Comparison of ENCODE assay signal across 17 cellular contexts in genomic region chr7:157372300-157373232, GRCh38. TPM values are rescaled to one million over a fixed set of nuclear protein-coding genes. Genes with fewer than 3 reads are reported as not detected.
DNase-seq lines count a peak whose midpoint lies in the region; ATAC-seq and TF ChIP-seq lines count a peak whose summit lies in the region.
"Had no signal": no experiment of that assay in that cellular context is flagged by ENCODE, and none has a peak within 500 bp of the region (broad histone marks: within the 10 kb centered on the region; RNA-seq: fewer than 3 reads in every experiment).

No MANE protein-coding gene starts in this region.

- H3K27me3 Mint-ChIP-seq in CD4-positive, CD25-positive, alpha-beta regulatory T cell = no peaks in the 10 kb centered on the region
- peaks cover 0 to 1% of the 10 kb centered on the region in 2 donors for H3K27me3 Mint-ChIP-seq in CD8-positive, alpha-beta memory T cell
- H3K27me3 Mint-ChIP-seq in WTC11 (ENCODE audit: low read depth) = no peaks in the 10 kb centered on the region
- H3K27me3 Mint-ChIP-seq in mesothelial cell of epicardium (ENCODE audit: low read depth) = no peaks in the 10 kb centered on the region
- H3K27me3 Mint-ChIP-seq: B cell had no signal

- TF ChIP-seq CTCF in WTC11 (IDR thresholded peaks at IDR 0.05) (no peak), mucosa of descending colon (IDR thresholded peaks at IDR 0.05) (no peak), MM.1S (IDR thresholded peaks at IDR 0.05; ENCODE audit: low read length) (no peak), mesothelial cell of epicardium (IDR thresholded peaks at IDR 0.05; ENCODE audit: unreplicated experiment) (no peak)

- H3K9me3 Mint-ChIP-seq in CD4-positive, CD25-positive, alpha-beta regulatory T cell = no peaks in the 10 kb centered on the region
- peaks cover 0 to 2% (median 0%) of the 10 kb centered on the region in 5 donors for H3K9me3 Mint-ChIP-seq in CD8-positive, alpha-beta memory T cell
- H3K9me3 Mint-ChIP-seq in WTC11 (no peaks in the 10 kb centered on the region), mesothelial cell of epicardium (no peaks in the 10 kb centered on the region)

- no peak overlapping the region for H2AFZ ChIP-seq in MM.1S (ENCODE audit: low read length)
- H2AFZ ChIP-seq: parathyroid adenoma had no signal

- peaks cover 11% of the 10 kb centered on the region; the same call in 1 of the 2 replicates for H4K20me1 ChIP-seq in MM.1S (ENCODE audit: insufficient read depth, low read length)

- no peaks in the 10 kb centered on the region for H3F3A ChIP-seq in MM.1S (ENCODE audit: insufficient read depth, low read length)

- intact Hi-C loops in mucosa of descending colon (cut with DNase I, micrococcal nuclease) = no loop called here

- H3K4me1 ChIP-seq in CD4-positive, CD25-positive, alpha-beta regulatory T cell (ENCODE audit: control insufficient read depth, insufficient read depth, low read length, poor library complexity, severe bottlenecking) = peaks cover 17% of the 10 kb centered on the region
- peaks cover 9% of the 10 kb centered on the region for H3K4me1 ChIP-seq in CD8-positive, alpha-beta memory T cell (ENCODE audit: insufficient read depth, low read length)
- H3K4me1 ChIP-seq in mucosa of descending colon (ENCODE audit: low read depth) = no peaks in the 10 kb centered on the region
- H3K4me1 ChIP-seq in MM.1S (ENCODE audit: low read length) = no peaks in the 10 kb centered on the region

- peaks cover 66% of the 10 kb centered on the region for H3K36me3 ChIP-seq in CD4-positive, CD25-positive, alpha-beta regulatory T cell (ENCODE audit: control insufficient read depth, insufficient read depth, low read length)
- H3K36me3 ChIP-seq in CD8-positive, alpha-beta memory T cell (ENCODE audit: insufficient read depth, low read length) = peaks cover 43% of the 10 kb centered on the region
- peaks cover 6% of the 10 kb centered on the region for H3K36me3 ChIP-seq in mucosa of descending colon (ENCODE audit: low read depth)
- H3K36me3 ChIP-seq in MM.1S (replicated peaks; ENCODE audit: insufficient read depth, low read length) = peaks cover 37% of the 10 kb centered on the region

- H3K4me2 ChIP-seq in MM.1S (ENCODE audit: low read depth, low read length) = no peak overlapping the region

- H3K27ac Mint-ChIP-seq in CD4-positive, CD25-positive, alpha-beta regulatory T cell = peak overlapping the region in 2 of 3 donors; percentile 50 to 62
- H3K27ac Mint-ChIP-seq in CD8-positive, alpha-beta memory T cell = peak overlapping the region in 5 of 8 donors; percentile 24 to 55 (median 30)
- H3K27ac Mint-ChIP-seq in WTC11 (peak overlapping the region; percentile 83), mesothelial cell of epicardium (no peak overlapping the region)
- H3K27ac Mint-ChIP-seq: B cell had no signal

- no peaks in the 10 kb centered on the region for H3K27me3 ChIP-seq in CD4-positive, CD25-positive, alpha-beta regulatory T cell (ENCODE audit: control insufficient read depth, insufficient read depth, low read length)
- no peaks in the 10 kb centered on the region for H3K27me3 ChIP-seq in CD8-positive, alpha-beta memory T cell (ENCODE audit: insufficient read depth, low read length, poor library complexity, severe bottlenecking)
- H3K27me3 ChIP-seq in MM.1S (replicated peaks; ENCODE audit: insufficient read depth, low read length) = no peaks in the 10 kb centered on the region
- H3K27me3 ChIP-seq: vagina had no signal

- no peak overlapping the region for H3K27ac ChIP-seq in CD4-positive, CD25-positive, alpha-beta regulatory T cell (ENCODE audit: insufficient read depth, low read length, poor library complexity, severe bottlenecking)
- no peak overlapping the region for H3K27ac ChIP-seq in CD8-positive, alpha-beta memory T cell (ENCODE audit: low read depth, low read length)
- no peak overlapping the region for H3K27ac ChIP-seq in MM.1S (ENCODE audit: low read length)
- H3K27ac ChIP-seq: parathyroid adenoma, vagina had no signal

- no peaks in the 10 kb centered on the region for H3K9me3 ChIP-seq in CD4-positive, CD25-positive, alpha-beta regulatory T cell (ENCODE audit: control insufficient read depth in 2 of 2, low read length in 2 of 2)
- no peaks in the 10 kb centered on the region for H3K9me3 ChIP-seq in CD8-positive, alpha-beta memory T cell (ENCODE audit: low read length)
- no peaks in the 10 kb centered on the region for H3K9me3 ChIP-seq in mucosa of descending colon
- H3K9me3 ChIP-seq in MM.1S (replicated peaks; ENCODE audit: insufficient read depth, low read length) = no peaks in the 10 kb centered on the region
- H3K9me3 ChIP-seq: vagina had no signal

- ATAC-seq in CD4-positive, CD25-positive, alpha-beta regulatory T cell (ENCODE audit: low read depth in 2 of 2) = no peak
- ATAC-seq in WTC11 (no peak), mucosa of descending colon (peak; percentile 16), HG02588 (IDR thresholded peaks at IDR 0.05; ENCODE audit: unreplicated experiment) (no peak)
- ATAC-seq: PC-3 had no signal

- H3K4me3 ChIP-seq in CD4-positive, CD25-positive, alpha-beta regulatory T cell (ENCODE audit: low read depth, low read length) = no peak overlapping the region
- H3K4me3 ChIP-seq in CD8-positive, alpha-beta memory T cell (ENCODE audit: low read length) = no peak overlapping the region
- no peak overlapping the region for H3K4me3 ChIP-seq in mucosa of descending colon
- H3K4me3 ChIP-seq in MM.1S (ENCODE audit: low read length) = no peak overlapping the region
- H3K4me3 ChIP-seq: vagina had no signal

- peaks cover 44% of the 10 kb centered on the region for H3K36me3 Mint-ChIP-seq in CD4-positive, CD25-positive, alpha-beta regulatory T cell
- H3K36me3 Mint-ChIP-seq in CD8-positive, alpha-beta memory T cell = peaks cover 6 to 88% (median 22%) of the 10 kb centered on the region in 3 donors
- peaks cover 74% of the 10 kb centered on the region for H3K36me3 Mint-ChIP-seq in WTC11
- H3K36me3 Mint-ChIP-seq in mesothelial cell of epicardium = peaks cover 34% of the 10 kb centered on the region

- CTCF ChIA-PET in CD8-positive, alpha-beta memory T cell (lab: Charles Lee) = no interaction called here
- CTCF ChIA-PET in WTC11 (lab: Charles Lee) = interaction anchor here (0.5 to 0.6 kb wide), 2 partner anchors 20 to 33 kb away, joined by 3 to 4 read pairs; no protein-coding TSS in a partner anchor

- no peaks in the 10 kb centered on the region for H3K9me2 ChIP-seq in MM.1S (replicated peaks; ENCODE audit: insufficient read depth, low read length)

- no peak for DNase-seq in CD4-positive, CD25-positive, alpha-beta regulatory T cell
- DNase-seq in CD8-positive, alpha-beta memory T cell = no peak
- no peak for DNase-seq in WTC11 (ENCODE audit: low spot score)
- no peak for DNase-seq in mucosa of descending colon
- no peak for DNase-seq in MM.1S
- DNase-seq in mesothelial cell of epicardium (ENCODE audit: low spot score in 2 of 2, unreplicated experiment in 2 of 2) = no peak
- DNase-seq: dermis blood vessel endothelial cell; HCEC 1CT; midbrain; NCI-H1694 treated with DMSO at 0.1 percent for 48 hours; NCI-H510A treated with DMSO at 0.1 percent for 48 hours; PC-3; stimulated activated naive CD4-positive, alpha-beta T cell had no signal

- peaks cover 85% of the 10 kb centered on the region for H3K79me2 ChIP-seq in MM.1S (ENCODE audit: low read length)

- H3K4me3 Mint-ChIP-seq in CD4-positive, CD25-positive, alpha-beta regulatory T cell = no peak overlapping the region
- peak overlapping the region in 2 of 7 donors; percentile 8 to 67 for H3K4me3 Mint-ChIP-seq in CD8-positive, alpha-beta memory T cell
- H3K4me3 Mint-ChIP-seq in WTC11 = no peak overlapping the region
- H3K4me3 Mint-ChIP-seq in mesothelial cell of epicardium = no peak overlapping the region
- H3K4me3 Mint-ChIP-seq: B cell had no signal

- POLR2A ChIA-PET in CD8-positive, alpha-beta memory T cell (lab: Charles Lee) = no interaction called here
- POLR2A ChIA-PET in WTC11 (lab: Charles Lee) = interaction anchor here (0.6 kb wide), 1 partner anchor 33 kb away, joined by 8 read pairs; no protein-coding TSS in a partner anchor

- no peak overlapping the region for H3K9ac ChIP-seq in MM.1S (ENCODE audit: low read length)
- H3K9ac ChIP-seq: parathyroid adenoma had no signal

- peaks cover 23 to 52% (median 38%) of the 10 kb centered on the region in 4 donors for H3K4me1 Mint-ChIP-seq in CD4-positive, CD25-positive, alpha-beta regulatory T cell
- peaks cover 45 to 59% (median 54%) of the 10 kb centered on the region in 3 donors for H3K4me1 Mint-ChIP-seq in CD8-positive, alpha-beta memory T cell
- peaks cover 44% of the 10 kb centered on the region for H3K4me1 Mint-ChIP-seq in WTC11
- peaks cover 5% of the 10 kb centered on the region for H3K4me1 Mint-ChIP-seq in mesothelial cell of epicardium

TF ChIP-seq in WTC11, 78 proteins besides CTCF, POLR2A, EP300 and RAD21 (continues in another document):
- TF ChIP-seq ZNF263 (CRISPR knock-in tag; IDR thresholded peaks at IDR 0.05; ENCODE audit: low read depth) (no peak), NFYB (CRISPR knock-in tag; conservative IDR thresholded peaks at IDR 0.05; ENCODE audit: low read depth) (no peak), ZNF512 (CRISPR knock-in tag; IDR thresholded peaks at IDR 0.05; ENCODE audit: borderline replicate concordance) (no peak)

RNA-seq across cellular contexts. Expression of gene DNAJB6, which starts 35.8 kb away (rescaled TPM):
- 250 TPM for total RNA-seq in CD4-positive, CD25-positive, alpha-beta regulatory T cell
- 100 to 1,000 TPM; 115 to 123 (median 119) TPM for polyA plus RNA-seq in CD4-positive, CD25-positive, alpha-beta regulatory T cell
- 100 to 1,000 TPM; 121 to 124 TPM for total RNA-seq in CD8-positive, alpha-beta memory T cell
- polyA plus RNA-seq in CD8-positive, alpha-beta memory T cell = 147 TPM
- 264 to 288 TPM (median 268 TPM) in 3 replicates for total RNA-seq in WTC11 (2021)
- total RNA-seq in mucosa of descending colon = 100 to 1,000 TPM in 1 of 3 donors, 10 to 100 TPM in 2; 71.2 to 165 (median 75.0) TPM
- 104 to 115 TPM (median 110 TPM) in 3 replicates for total RNA-seq in mesothelial cell of epicardium
